ENCODE assay signal across 12 cellular contexts in the genomic region with DNA sequence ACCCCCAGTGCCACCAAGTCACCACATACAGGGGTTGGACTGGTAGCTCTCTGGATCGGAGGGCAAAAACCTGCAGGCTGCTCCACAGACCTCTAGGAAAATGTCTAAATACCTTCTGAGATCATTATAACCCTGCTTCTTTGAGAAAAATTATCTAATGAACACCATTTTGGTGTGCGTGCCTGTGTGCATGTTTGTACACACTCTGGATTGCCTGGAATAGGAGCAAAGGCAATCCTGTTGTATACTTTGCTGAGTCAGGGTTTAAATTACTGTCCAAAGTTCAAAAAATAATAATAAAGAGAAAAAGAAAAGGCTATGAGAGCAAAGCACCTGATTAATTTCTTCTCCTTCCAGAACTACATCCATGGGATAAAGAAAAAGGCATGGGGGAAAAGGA. TPM values are rescaled to one million over a fixed set of nuclear protein-coding genes. Genes with fewer than 3 reads are reported as not detected.
DNase-seq lines count a peak whose midpoint lies in the region; ATAC-seq and TF ChIP-seq lines count a peak whose summit lies in the region.
"Had no signal": no experiment of that assay in that cellular context is flagged by ENCODE, and none has a peak within 500 bp of the region (broad histone marks: within the 10 kb centered on the region; RNA-seq: fewer than 3 reads in every experiment).

No MANE protein-coding gene starts in this region.

- DNase-seq in left ventricle myocardium inferior = no peak
- DNase-seq in heart right ventricle = no peak
- DNase-seq in T-helper 17 cell = no peak
- no peak for DNase-seq in left lobe of liver (ENCODE audit: low spot score)
- no peak for DNase-seq in upper lobe of left lung
- no peak for DNase-seq in EL
- DNase-seq: dorsolateral prefrontal cortex, NCI-H187 treated with DMSO at 0.1 percent for 48 hours, NCI-H526 treated with DMSO at 0.1 percent for 48 hours had no signal

- H3K4me1 ChIP-seq in left ventricle myocardium inferior = peaks cover 26% of the 10 kb centered on the region
- peaks cover 0 to 98% (median 16%) of the 10 kb centered on the region in 9 donors for H3K4me1 ChIP-seq in heart right ventricle
- H3K4me1 ChIP-seq in upper lobe of left lung = peaks cover 9 to 63% (median 29%) of the 10 kb centered on the region in 4 donors

- H3K36me3 ChIP-seq in left ventricle myocardium inferior (no peaks in the 10 kb centered on the region), heart right ventricle (peaks cover 0 to 22% (median 0%) of the 10 kb centered on the region in 9 donors), upper lobe of left lung (no peaks in the 10 kb centered on the region)

- H3K4me3 Mint-ChIP-seq in T-helper 17 cell = peak overlapping the region; percentile 41
- H3K4me3 Mint-ChIP-seq: mesothelial cell of epicardium had no signal

- TF ChIP-seq POLR2A in upper lobe of left lung (IDR thresholded peaks at IDR 0.05) = no peak

- H3K4me3 ChIP-seq in left ventricle myocardium inferior (no peak overlapping the region), heart right ventricle (no peak overlapping the region), upper lobe of left lung (no peak overlapping the region)
- H3K4me3 ChIP-seq: dorsolateral prefrontal cortex had no signal

- H3K9me3 ChIP-seq in left ventricle myocardium inferior (replicated peaks) (no peaks in the 10 kb centered on the region), heart right ventricle (no peaks in the 10 kb centered on the region), T-helper 17 cell (ENCODE audit: control insufficient read depth, low read length, poor library complexity, severe bottlenecking) (no peaks in the 10 kb centered on the region), upper lobe of left lung (no peaks in the 10 kb centered on the region)

- intact Hi-C loops in left ventricle myocardium inferior (cut with micrococcal nuclease) = no loop called here
- intact Hi-C loops in heart right ventricle (cut with DNase I) = no loop called here

- H3K27me3 Mint-ChIP-seq in T-helper 17 cell = no peaks in the 10 kb centered on the region

- no peak for ATAC-seq in heart right ventricle
- ATAC-seq in T-helper 17 cell = no peak
- peak; percentile 11 for ATAC-seq in left lobe of liver
- no peak for ATAC-seq in upper lobe of left lung (ENCODE audit: low FRiP score in 2 of 2)
- ATAC-seq in HG02981 (IDR thresholded peaks at IDR 0.05; ENCODE audit: unreplicated experiment) = no peak
- ATAC-seq in HG02759 (IDR thresholded peaks at IDR 0.05; ENCODE audit: unreplicated experiment) = no peak

- TF ChIP-seq EP300 in upper lobe of left lung (IDR thresholded peaks at IDR 0.05) = no peak

- H3K36me3 Mint-ChIP-seq in T-helper 17 cell (ENCODE audit: low read depth) = peaks cover 15% of the 10 kb centered on the region
- H3K36me3 Mint-ChIP-seq: mesothelial cell of epicardium had no signal

- H3K27me3 ChIP-seq in left ventricle myocardium inferior (ENCODE audit: low read depth) (no peaks in the 10 kb centered on the region), heart right ventricle (no peaks in the 10 kb centered on the region), upper lobe of left lung (no peaks in the 10 kb centered on the region)

- TF ChIP-seq CTCF in left ventricle myocardium inferior (IDR thresholded peaks at IDR 0.05; ENCODE audit: borderline replicate concordance) (no peak), heart right ventricle (IDR thresholded peaks at IDR 0.05) (no peak), upper lobe of left lung (IDR thresholded peaks at IDR 0.05) (no peak)

- peaks cover 69% of the 10 kb centered on the region for H3K4me1 Mint-ChIP-seq in T-helper 17 cell

- peak overlapping the region; percentile 95 for H3K27ac Mint-ChIP-seq in T-helper 17 cell
- H3K27ac Mint-ChIP-seq: mesothelial cell of epicardium had no signal

- H3K27ac ChIP-seq in left ventricle myocardium inferior (replicated peaks) (peak overlapping the region; percentile 68), heart right ventricle (peak overlapping the region in 3 of 10 donors; percentile 6 to 85 (median 27)), upper lobe of left lung (peak overlapping the region in 3 of 4 donors; percentile 32 to 71 (median 48))

- 91 to 96% methylated on average over 2 of the region's 2 CpGs for WGBS in heart right ventricle, 2 donors
- WGBS in upper lobe of left lung, 2 donors = 85 to 90% methylated on average over 2 of the region's 2 CpGs

RNA-seq across cellular contexts. Expression of a gene that starts 11.0 kb away (rescaled TPM):
- 2.9 TPM for total RNA-seq in left ventricle myocardium inferior
- 10 to 100 TPM in 1 of 10 donors, 1 to 10 TPM in 8, under 1 TPM in 1; 0.50 to 19.5 (median 2.1) TPM for total RNA-seq in heart right ventricle
- polyA plus RNA-seq in heart right ventricle = 1 to 10 TPM; 1.2 to 2.3 TPM
- total RNA-seq in T-helper 17 cell = 10 to 100 TPM; 79.9 to 84.0 TPM
- 1.9 TPM for total RNA-seq in left lobe of liver
- 100 to 1,000 TPM in 2 of 6 donors, 10 to 100 TPM in 4; 33.0 to 105 (median 49.5) TPM for total RNA-seq in upper lobe of left lung
- total RNA-seq: mesothelial cell of epicardium had no signal

RNA-seq across cellular contexts. Expression of a gene that starts 37.3 kb away (rescaled TPM):
- total RNA-seq in left ventricle myocardium inferior = 24.9 TPM
- total RNA-seq in heart right ventricle = 10 to 100 TPM in 8 of 10 donors, 1 to 10 TPM in 2; 5.3 to 26.7 (median 20.9) TPM
- 1 to 10 TPM; 2.9 to 6.6 TPM for polyA plus RNA-seq in heart right ventricle
- not detected for total RNA-seq in T-helper 17 cell
- total RNA-seq in left lobe of liver = not detected
- total RNA-seq in upper lobe of left lung = 1 to 10 TPM in 1 of 6 donors, under 1 TPM in 3, not detected in 2; 0.22 to 2.4 (median 0.32) TPM

RNA-seq across cellular contexts. Expression of a gene that starts 38.4 kb away (rescaled TPM):
- 2.7 TPM for total RNA-seq in left ventricle myocardium inferior
- total RNA-seq in heart right ventricle = 1 to 10 TPM; 1.9 to 4.2 (median 2.7) TPM
- polyA plus RNA-seq in heart right ventricle = 1 to 10 TPM; 1.7 to 2.3 TPM
- 10 to 100 TPM; 24.5 to 26.4 TPM for total RNA-seq in T-helper 17 cell
- 5.8 TPM for total RNA-seq in left lobe of liver
- 10 to 100 TPM in 4 of 6 donors, 1 to 10 TPM in 2; 2.3 to 27.7 (median 10.4) TPM for total RNA-seq in upper lobe of left lung

RNA-seq across cellular contexts. Expression of a gene that starts 50.3 kb away (rescaled TPM):
- total RNA-seq in left ventricle myocardium inferior = 13.4 TPM
- 10 to 100 TPM in 8 of 10 donors, 1 to 10 TPM in 2; 4.0 to 23.4 (median 13.0) TPM for total RNA-seq in heart right ventricle
- polyA plus RNA-seq in heart right ventricle = 1 to 10 TPM; 8.7 to 8.8 TPM
- total RNA-seq in T-helper 17 cell = under 1 TPM; 0.50 to 0.99 TPM
- total RNA-seq in left lobe of liver = 18.6 TPM
- total RNA-seq in upper lobe of left lung = 100 to 1,000 TPM in 3 of 6 donors, 10 to 100 TPM in 3; 51.6 to 146 (median 110) TPM
